In the genomic region with DNA sequence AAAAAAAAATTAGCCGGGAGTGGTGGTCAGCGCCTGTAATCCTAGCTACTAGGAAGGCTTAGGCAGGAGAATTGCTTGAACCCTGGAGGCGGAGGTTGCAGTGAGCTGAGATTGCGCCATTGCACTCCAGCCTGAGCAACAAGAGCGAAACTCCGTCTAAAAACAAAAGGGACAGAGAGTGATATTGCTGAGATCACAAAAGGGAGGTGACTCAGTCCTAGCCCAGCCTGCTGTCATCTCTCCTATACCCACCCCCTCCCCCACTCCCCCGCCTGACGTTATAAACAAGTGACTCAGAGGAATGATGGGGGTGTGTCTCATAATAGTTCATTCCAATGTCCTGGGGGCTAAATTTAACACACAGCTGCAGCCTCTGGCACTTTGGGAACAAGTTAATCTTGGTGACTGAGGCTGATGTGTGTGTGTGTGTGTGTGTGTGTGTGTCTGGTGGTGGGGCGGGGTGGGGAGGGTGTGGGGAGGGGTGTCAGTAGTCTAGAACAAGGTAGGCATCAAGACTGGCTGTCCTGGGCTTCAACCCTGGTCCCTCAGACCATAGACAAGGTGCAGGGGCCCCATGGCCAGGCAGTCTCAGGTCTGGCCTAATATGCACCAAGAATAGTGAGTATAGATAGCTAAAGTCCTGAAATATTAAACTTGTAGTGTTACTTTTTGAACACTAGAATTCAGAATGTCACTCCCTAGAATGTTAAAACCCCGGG, we compare ENCODE assay signal across 10 cellular contexts. TPM values are rescaled to one million over a fixed set of nuclear protein-coding genes. Genes with fewer than 3 reads are reported as not detected.
DNase-seq lines count a peak whose midpoint lies in the region; ATAC-seq lines count a peak whose summit lies in the region.
"Had no signal": no experiment of that assay in that cellular context is flagged by ENCODE, and none has a peak within 500 bp of the region (broad histone marks: within the 10 kb centered on the region; RNA-seq: fewer than 3 reads in every experiment).

No MANE protein-coding gene starts in this region.

- H3K27me3 ChIP-seq in esophagus (ENCODE audit: control insufficient read depth in 1 of 2, insufficient read depth in 2 of 2, low read length in 2 of 2): no peaks in the 10 kb centered on the region

- peaks cover 0 to 3% of the 10 kb centered on the region in 2 donors for H3K9me3 ChIP-seq in esophagus (ENCODE audit: control insufficient read depth in 2 of 2, insufficient read depth in 1 of 2, low read depth in 1 of 2, low read length in 1 of 2)

- H3K4me3 ChIP-seq in esophagus (ENCODE audit: low read depth in 1 of 2, low read length in 2 of 2): no peak overlapping the region

- no peaks in the 10 kb centered on the region for H3K36me3 ChIP-seq in esophagus (ENCODE audit: control insufficient read depth in 2 of 2, insufficient read depth in 2 of 2, low read length in 1 of 2)

- peak; percentile 18 for DNase-seq in DMS 273 (lab: John Stamatoyannopoulos, UW; ENCODE audit: unreplicated experiment)
- DNase-seq in DMS 273 treated with DMSO at 0.1 percent for 48 hours (lab: John Stamatoyannopoulos, UW): no peak
- DNase-seq in SK-MEL-5 (ENCODE audit: low read depth, low spot score): peak; percentile 18
- peak; percentile 91 for DNase-seq in non-pigmented ciliary epithelial cell (ENCODE audit: low read depth)
- DNase-seq in germinal center (ENCODE audit: low spot score): no peak

- in situ Hi-C loops in SK-MEL-5 (cut with HindIII; ENCODE audit: low pct_unique_long_range_greater_than_20kb, low sequenced_read_pairs): no loop called here

- WGBS in esophagus, 2 donors: 33 to 39% methylated on average over 10 of the region's 10 CpGs

- H3K4me1 ChIP-seq in esophagus (ENCODE audit: control insufficient read depth in 2 of 2, insufficient read depth in 2 of 2, low read length in 1 of 2): peaks cover 6 to 12% of the 10 kb centered on the region in 2 donors

- H3K27ac ChIP-seq in esophagus (ENCODE audit: low read depth in 2 of 2, low read length in 1 of 2): peak overlapping the region; percentile 50 to 61
- H3K27ac ChIP-seq: 22Rv1 had no signal

- ATAC-seq in HG03342 (IDR thresholded peaks at IDR 0.05; ENCODE audit: unreplicated experiment): no peak
- ATAC-seq in HG03354 (IDR thresholded peaks at IDR 0.05; ENCODE audit: poor library complexity, severe bottlenecking, unreplicated experiment): no peak

RNA-seq across cellular contexts. Expression of gene KLHL40, which starts 1.3 kb away (rescaled TPM):
- total RNA-seq in SK-MEL-5 (2014; rRNA removed; shearing (Covaris generic)): not detected in 2 replicates
- polyA plus RNA-seq in SK-MEL-5 (2015; cell fraction: cytosol; rRNA removed): not detected in 2 replicates
- not detected in 2 replicates for polyA plus RNA-seq in SK-MEL-5 (2015; cell fraction: nucleus; rRNA removed)
- under 1 TPM in 1 of 2 donors, not detected in 1; 0.02 TPM for polyA plus RNA-seq in esophagus
- polyA plus RNA-seq: neural cell had no signal

RNA-seq across cellular contexts. Expression of gene HHATL, which starts 18.6 kb away (rescaled TPM):
- total RNA-seq in SK-MEL-5 (2014; rRNA removed; shearing (Covaris generic)): not detected in 2 replicates
- polyA plus RNA-seq in SK-MEL-5 (2015; cell fraction: cytosol; rRNA removed): not detected in 2 replicates
- not detected in 2 replicates for polyA plus RNA-seq in SK-MEL-5 (2015; cell fraction: nucleus; rRNA removed)
- polyA plus RNA-seq in esophagus: under 1 TPM; 0.12 to 0.41 TPM
- polyA plus RNA-seq: neural cell had no signal

RNA-seq across cellular contexts. Expression of gene ZBTB47, which starts 30.5 kb away (rescaled TPM):
- total RNA-seq in SK-MEL-5 (2014; rRNA removed; shearing (Covaris generic)): 2.6 and 2.9 TPM in 2 replicates
- 3.3 TPM in 2 replicates for polyA plus RNA-seq in SK-MEL-5 (2015; cell fraction: cytosol; rRNA removed)
- polyA plus RNA-seq in SK-MEL-5 (2015; cell fraction: nucleus; rRNA removed): 3.2 and 4.3 TPM in 2 replicates
- polyA plus RNA-seq in esophagus: 1 to 10 TPM; 3.5 to 6.0 TPM

Comparison
In these comparisons a context has a peak if more than half of its experiments do, and no peak if none do; other contexts are left out.
1. DNase-seq: peak in DMS 273 (single experiment), SK-MEL-5 (single experiment) and non-pigmented ciliary epithelial cell (single experiment); none in DMS 273 treated with DMSO at 0.1 percent for 48 hours (single experiment) and germinal center (single experiment).